In genomic region chr12:1481919-1482318, GRCh38 we compare ENCODE assay signal across 21 cellular contexts.
DNase-seq lines count a peak whose midpoint lies in the region; ATAC-seq and TF ChIP-seq lines count a peak whose summit lies in the region.
"Had no signal": no experiment of that assay in that cellular context is flagged by ENCODE, and none has a peak within 500 bp of the region (broad histone marks: within the 10 kb centered on the region; RNA-seq: fewer than 3 reads in every experiment).

No MANE protein-coding gene starts in this region.

- H3K36me3 Mint-ChIP-seq in stimulated activated naive CD8-positive, alpha-beta T cell treated with anti-CD3 and anti-CD28 coated beads, Interleukin-15, Interleukin-2, amounts not matched to agents 100 ng/mL and 50 ng/mL, for 24 hours (ENCODE audit: low read depth), result no peaks in the 10 kb centered on the region
- H3K36me3 Mint-ChIP-seq in endodermal cell (ENCODE audit: low read depth) (peaks cover 32% of the 10 kb centered on the region), neural progenitor cell (peaks cover 2% of the 10 kb centered on the region)

- H3K27ac ChIP-seq in endodermal cell (ENCODE audit: low read depth, low read length) (no peak overlapping the region), neural progenitor cell (peak overlapping the region; percentile 62), urinary bladder (ENCODE audit: low read depth) (peak overlapping the region; percentile 67)
- H3K27ac ChIP-seq: 22Rv1, C4-2B, PC-9 had no signal

- H3K4me1 Mint-ChIP-seq in stimulated activated naive CD8-positive, alpha-beta T cell treated with anti-CD3 and anti-CD28 coated beads, Interleukin-15, Interleukin-2, amounts not matched to agents 100 ng/mL and 50 ng/mL, for 24 hours (ENCODE audit: low read depth), result no peaks in the 10 kb centered on the region
- peaks cover 2% of the 10 kb centered on the region for H3K4me1 Mint-ChIP-seq in stimulated activated naive CD8-positive, alpha-beta T cell treated with anti-CD3 and anti-CD28 coated beads, Interleukin-15, amount 100 ng/mL, for 72 hours
- H3K4me1 Mint-ChIP-seq in endodermal cell (peaks cover 9% of the 10 kb centered on the region), neural progenitor cell (peaks cover 24% of the 10 kb centered on the region)
- H3K4me1 Mint-ChIP-seq: B cell had no signal

- peak overlapping the region; percentile 21 for H3K27ac Mint-ChIP-seq in stimulated activated naive CD8-positive, alpha-beta T cell treated with anti-CD3 and anti-CD28 coated beads, Interleukin-15, Interleukin-2, amounts not matched to agents 100 ng/mL and 50 ng/mL, for 24 hours
- no peak overlapping the region for H3K27ac Mint-ChIP-seq in stimulated activated naive CD8-positive, alpha-beta T cell treated with anti-CD3 and anti-CD28 coated beads, Interleukin-15, amount 100 ng/mL, for 72 hours
- H3K27ac Mint-ChIP-seq in endodermal cell (peak overlapping the region; percentile 5), neural progenitor cell (peak overlapping the region; percentile 9)
- H3K27ac Mint-ChIP-seq: B cell had no signal

- H3K36me3 ChIP-seq in endodermal cell (ENCODE audit: control insufficient read depth, insufficient read depth, low read length) (no peaks in the 10 kb centered on the region), neural progenitor cell (no peaks in the 10 kb centered on the region), urinary bladder (ENCODE audit: insufficient read depth) (peaks cover 2% of the 10 kb centered on the region)
- H3K36me3 ChIP-seq: HAP-1 had no signal

- H2AFZ ChIP-seq in neural progenitor cell (replicated peaks), result no peak overlapping the region
- H2AFZ ChIP-seq: PC-9 had no signal

- no peak for DNase-seq in stimulated activated naive CD8-positive, alpha-beta T cell treated with anti-CD3 and anti-CD28 coated beads, Interleukin-15, amount 100 ng/mL, for 72 hours
- DNase-seq in endodermal cell (peak; percentile 40), neural progenitor cell (ENCODE audit: low spot score) (peak; percentile 43), superior temporal gyrus (ENCODE audit: extremely low spot score) (no peak), cerebellar cortex (ENCODE audit: low spot score) (no peak), iPS-NIHi11 (ENCODE audit: low spot score) (no peak)
- DNase-seq: Calu3, DMS153, KG1, MG63, NCI-H2029, NCI-H526 treated with DMSO at 0.1 percent for 48 hours, PC-9, Right ventricle myocardium superior, RPMI8226 had no signal

- no peaks in the 10 kb centered on the region for H4K20me1 ChIP-seq in neural progenitor cell (ENCODE audit: low read depth)

- no peak for ATAC-seq in stimulated activated naive CD8-positive, alpha-beta T cell treated with anti-CD3 and anti-CD28 coated beads, Interleukin-15, amount 100 ng/mL, for 72 hours

- no peaks in the 10 kb centered on the region for H3K27me3 Mint-ChIP-seq in stimulated activated naive CD8-positive, alpha-beta T cell treated with anti-CD3 and anti-CD28 coated beads, Interleukin-15, Interleukin-2, amounts not matched to agents 100 ng/mL and 50 ng/mL, for 24 hours
- no peaks in the 10 kb centered on the region for H3K27me3 Mint-ChIP-seq in stimulated activated naive CD8-positive, alpha-beta T cell treated with anti-CD3 and anti-CD28 coated beads, Interleukin-15, amount 100 ng/mL, for 72 hours
- H3K27me3 Mint-ChIP-seq in endodermal cell (ENCODE audit: insufficient read depth) (no peaks in the 10 kb centered on the region), neural progenitor cell (ENCODE audit: insufficient read depth, low read depth) (peaks cover 2% of the 10 kb centered on the region)
- H3K27me3 Mint-ChIP-seq: B cell had no signal

- H3K9me3 ChIP-seq in endodermal cell (ENCODE audit: control insufficient read depth, low read length) (no peaks in the 10 kb centered on the region), neural progenitor cell (ENCODE audit: low read depth) (no peaks in the 10 kb centered on the region)
- H3K9me3 ChIP-seq: HAP-1, MG63 had no signal

- H3K4me3 Mint-ChIP-seq in stimulated activated naive CD8-positive, alpha-beta T cell treated with anti-CD3 and anti-CD28 coated beads, Interleukin-15, Interleukin-2, amounts not matched to agents 100 ng/mL and 50 ng/mL, for 24 hours, result no peak overlapping the region
- H3K4me3 Mint-ChIP-seq in stimulated activated naive CD8-positive, alpha-beta T cell treated with anti-CD3 and anti-CD28 coated beads, Interleukin-15, amount 100 ng/mL, for 72 hours, result no peak overlapping the region
- H3K4me3 Mint-ChIP-seq in endodermal cell (no peak overlapping the region), neural progenitor cell (no peak overlapping the region)
- H3K4me3 Mint-ChIP-seq: B cell had no signal

- WGBS in endodermal cell (ENCODE audit: insufficient coverage in 1 of 2, insufficient read length in 1 of 2), 2 experiments, result 86 to 89% methylated on average over 5 to 7 of the region's 7 CpGs
- WGBS in urinary bladder, result 67% methylated on average over 7 of the region's 7 CpGs

- H3K9ac ChIP-seq in endodermal cell (ENCODE audit: extremely low read depth, low read length, poor library complexity, severe bottlenecking) (no peak overlapping the region), neural progenitor cell (no peak overlapping the region)

- H3K4me1 ChIP-seq in endodermal cell (ENCODE audit: control insufficient read depth, insufficient read depth, low read length) (no peaks in the 10 kb centered on the region), neural progenitor cell (peaks cover 14% of the 10 kb centered on the region), urinary bladder (ENCODE audit: insufficient read depth) (no peaks in the 10 kb centered on the region)
- H3K4me1 ChIP-seq: HAP-1 had no signal

- H3F3A ChIP-seq in neural progenitor cell (ENCODE audit: low read depth), result peaks cover 17% of the 10 kb centered on the region

- H3K9me3 Mint-ChIP-seq in stimulated activated naive CD8-positive, alpha-beta T cell treated with anti-CD3 and anti-CD28 coated beads, Interleukin-15, Interleukin-2, amounts not matched to agents 100 ng/mL and 50 ng/mL, for 24 hours, result no peaks in the 10 kb centered on the region
- H3K9me3 Mint-ChIP-seq in stimulated activated naive CD8-positive, alpha-beta T cell treated with anti-CD3 and anti-CD28 coated beads, Interleukin-15, amount 100 ng/mL, for 72 hours, result no peaks in the 10 kb centered on the region
- H3K9me3 Mint-ChIP-seq in endodermal cell (no peaks in the 10 kb centered on the region), neural progenitor cell (no peaks in the 10 kb centered on the region)

- TF ChIP-seq CTCF in endodermal cell (conservative IDR thresholded peaks at IDR 0.05), result no peak
- no peak for TF ChIP-seq CTCF in neural progenitor cell (IDR thresholded peaks at IDR 0.05)

- H3K4me2 ChIP-seq in neural progenitor cell, result peak overlapping the region; percentile 10
- H3K4me2 ChIP-seq: PC-9 had no signal

- H3K4me3 ChIP-seq in endodermal cell (ENCODE audit: low read length), result no peak overlapping the region
- no peak overlapping the region for H3K4me3 ChIP-seq in neural progenitor cell
- H3K4me3 ChIP-seq in urinary bladder (ENCODE audit: low read depth, low read length), result no peak overlapping the region
- H3K4me3 ChIP-seq: HAP-1, MG63, PC-9 had no signal

- H3K27me3 ChIP-seq in endodermal cell (ENCODE audit: control insufficient read depth, insufficient read depth, low read length, poor library complexity, severe bottlenecking), result no peaks in the 10 kb centered on the region
- no peaks in the 10 kb centered on the region for H3K27me3 ChIP-seq in neural progenitor cell
- H3K27me3 ChIP-seq: MG63 had no signal

- H3K79me2 ChIP-seq in neural progenitor cell (ENCODE audit: low read depth), result no peaks in the 10 kb centered on the region

Comparison
In these comparisons a context has a peak if more than half of its experiments do, and no peak if none do; other contexts are left out.
1. H3K27ac Mint-ChIP-seq: peak in stimulated activated naive CD8-positive, alpha-beta T cell treated with anti-CD3 and anti-CD28 coated beads, Interleukin-15, Interleukin-2, amounts not matched to agents 100 ng/mL and 50 ng/mL, for 24 hours (single experiment), endodermal cell (single experiment) and neural progenitor cell (single experiment); none in stimulated activated naive CD8-positive, alpha-beta T cell treated with anti-CD3 and anti-CD28 coated beads, Interleukin-15, amount 100 ng/mL, for 72 hours (0 of 2).
2. DNase-seq: peak in endodermal cell (single experiment) and neural progenitor cell (single experiment); none in stimulated activated naive CD8-positive, alpha-beta T cell treated with anti-CD3 and anti-CD28 coated beads, Interleukin-15, amount 100 ng/mL, for 72 hours (0 of 2), superior temporal gyrus (single experiment), cerebellar cortex (single experiment) and iPS-NIHi11 (single experiment).